Comparison of ENCODE assay signal across 15 cellular contexts in the genomic region with DNA sequence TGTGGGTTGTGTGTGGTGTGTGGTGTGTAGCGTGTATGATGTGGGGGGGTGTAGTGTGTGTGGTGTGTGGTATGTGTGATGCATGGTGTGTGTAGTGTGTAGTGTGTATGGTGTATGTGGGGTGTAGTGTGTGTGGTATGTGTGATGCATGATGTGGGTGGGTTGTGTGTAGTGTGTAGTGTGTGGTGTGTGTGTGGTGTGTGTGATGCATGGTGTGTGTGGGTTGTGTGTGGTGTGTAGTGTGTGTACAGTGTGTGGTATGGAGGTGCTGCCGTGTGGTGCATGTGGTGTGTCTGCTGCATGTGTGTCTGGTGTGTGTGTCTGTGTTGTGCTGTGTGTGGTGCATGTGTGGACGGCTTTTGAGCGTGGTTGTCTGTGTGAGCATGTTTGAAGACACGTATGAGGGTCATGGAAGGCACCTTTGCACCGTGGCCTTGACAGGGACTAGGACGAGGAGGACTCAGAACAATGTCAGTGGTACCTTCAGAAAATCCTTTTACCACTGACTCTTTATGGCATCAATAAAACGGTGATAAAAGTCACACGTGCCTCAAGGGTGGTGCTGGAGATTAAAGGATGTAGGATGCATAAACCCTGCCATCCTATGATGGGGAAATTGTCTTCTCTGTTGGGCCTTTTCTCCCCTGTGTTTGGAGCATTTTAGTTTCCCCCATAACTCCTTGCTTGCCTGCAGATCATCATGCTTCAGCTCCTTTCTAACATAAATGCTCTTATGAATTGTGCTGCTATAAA.
DNase-seq lines count a peak whose midpoint lies in the region; ATAC-seq, FAIRE-seq and TF ChIP-seq lines count a peak whose summit lies in the region.
"Had no signal": no experiment of that assay in that cellular context is flagged by ENCODE, and none has a peak within 500 bp of the region (broad histone marks: within the 10 kb centered on the region; RNA-seq: fewer than 3 reads in every experiment).

No MANE protein-coding gene starts in this region.

- no peaks in the 10 kb centered on the region for H3K36me3 Mint-ChIP-seq in H9 (ENCODE audit: insufficient read depth in 1 of 3, low read depth in 3 of 3)

- H3K4me3 ChIP-seq in Loucy (ENCODE audit: low read length, poor library complexity, severe bottlenecking) = no peak overlapping the region
- H3K4me3 ChIP-seq in K562 = no peak overlapping the region
- peak overlapping the region; percentile 49 for H3K4me3 ChIP-seq in trophoblast cell (ENCODE audit: low read depth, low read length)
- no peak overlapping the region for H3K4me3 ChIP-seq in Karpas-422 (ENCODE audit: low read length)
- H3K4me3 ChIP-seq: PC-9 had no signal

- ATAC-seq in K562 = no peak
- no peak for ATAC-seq in GM21360 (IDR thresholded peaks at IDR 0.05; ENCODE audit: unreplicated experiment)
- ATAC-seq: T-helper 17 cell had no signal

- H2BK12ac ChIP-seq in H9 (ENCODE audit: insufficient read length, low read depth, low read length) (no peak overlapping the region), trophoblast cell (ENCODE audit: low read length) (no peak overlapping the region)

- in situ Hi-C loops in K562 (cut with MboI) = no loop called here

- TF ChIP-seq EP300 in K562 (IDR thresholded peaks at IDR 0.05; ENCODE audit: low read length) = no peak

- POLR2A ChIA-PET in K562 (lab: Yijun Ruan, JAX) = no interaction called here

- H3K9me3 ChIP-seq in H9 (ENCODE audit: control insufficient read depth, low read depth, low read length) (no peaks in the 10 kb centered on the region), Loucy (ENCODE audit: insufficient read depth, low read depth, low read length) (no peaks in the 10 kb centered on the region), K562 (replicated peaks; ENCODE audit: control insufficient read depth, insufficient read depth, low read depth, low read length) (no peaks in the 10 kb centered on the region), trophoblast cell (ENCODE audit: insufficient read depth, low read depth, low read length) (peaks cover 11% of the 10 kb centered on the region), Karpas-422 (ENCODE audit: low read length) (no peaks in the 10 kb centered on the region)

- H3F3A ChIP-seq in Loucy (ENCODE audit: low read depth) = no peaks in the 10 kb centered on the region

- no peak overlapping the region for H4K12ac ChIP-seq in trophoblast cell (ENCODE audit: low read depth, low read length)

- no peak for FAIRE-seq in K562 (lab: Jason Lieb, UNC)
- FAIRE-seq: GM19239 had no signal

- no peak for TF ChIP-seq POLR2A in K562 (conservative IDR thresholded peaks at IDR 0.05)

- no peaks in the 10 kb centered on the region for H3K9me1 ChIP-seq in K562 (ENCODE audit: control insufficient read depth, insufficient read depth, low read length)

- no peak overlapping the region for H2BK15ac ChIP-seq in H9 (ENCODE audit: low read depth, low read length)

- no peaks in the 10 kb centered on the region; a peak in 1 of 5 replicates for H3K9me3 Mint-ChIP-seq in H9

- peaks cover 3 to 7% of the 10 kb centered on the region in 2 experiments for H3K4me1 Mint-ChIP-seq in H9
- H3K4me1 Mint-ChIP-seq: T-helper 17 cell had no signal

- no TSS peak for BruUV-seq in K562 (replicated peaks; lab: Mats Ljungman, UMichigan)

- no peaks in the 10 kb centered on the region for H4K20me1 ChIP-seq in H9 (ENCODE audit: control insufficient read depth, insufficient read depth, insufficient read length)
- no peaks in the 10 kb centered on the region for H4K20me1 ChIP-seq in Loucy (ENCODE audit: insufficient read depth, low read length, poor library complexity, severe bottlenecking)
- no peaks in the 10 kb centered on the region; the same call in 1 of the 2 replicates for H4K20me1 ChIP-seq in K562 (replicated peaks; ENCODE audit: control insufficient read depth, insufficient read depth, low read length)
- no peaks in the 10 kb centered on the region for H4K20me1 ChIP-seq in Karpas-422 (ENCODE audit: insufficient read depth, low read depth, low read length)

- peak overlapping the region; percentile 23 for H4K5ac ChIP-seq in H9 (ENCODE audit: insufficient read length, low read depth, low read length)

- CTCF ChIA-PET in K562 (lab: Yijun Ruan, JAX; ENCODE audit: low intra/inter-chr PET ratio) = no interaction called here

- no peak for TF ChIP-seq RAD21 in K562 (CRISPR knock-in tag; conservative IDR thresholded peaks at IDR 0.05 in 1 of 2, IDR thresholded peaks at IDR 0.05 in 1 of 2)

- H3K9ac ChIP-seq in H9 (ENCODE audit: extremely low read depth, insufficient read length, low read length) (no peak overlapping the region), Loucy (ENCODE audit: low read depth, low read length, poor library complexity, severe bottlenecking) (no peak overlapping the region), K562 (ENCODE audit: insufficient read depth in 1 of 2, low read depth in 2 of 2, low read length in 2 of 2) (no peak overlapping the region), trophoblast cell (ENCODE audit: low read length) (no peak overlapping the region), Karpas-422 (ENCODE audit: low read length) (no peak overlapping the region)

- H2BK120ac ChIP-seq in H9 (ENCODE audit: low read depth, low read length, poor library complexity, severe bottlenecking) (no peak overlapping the region), trophoblast cell (ENCODE audit: insufficient read depth, low read length, poor library complexity) (no peak overlapping the region)

- H3K14ac ChIP-seq in H9 (ENCODE audit: insufficient read depth, low read length) (no peak overlapping the region; the same call in 1 of the 2 replicates), trophoblast cell (ENCODE audit: low read length) (no peak overlapping the region)

- H3K79me1 ChIP-seq in H9 (ENCODE audit: insufficient read depth, low read depth, low read length, poor library complexity, severe bottlenecking) = no peaks in the 10 kb centered on the region
- no peaks in the 10 kb centered on the region for H3K79me1 ChIP-seq in trophoblast cell (ENCODE audit: low read length)

- H4K91ac ChIP-seq in H9 (ENCODE audit: insufficient read length, low read depth, low read length) (no peak overlapping the region), trophoblast cell (ENCODE audit: low read depth, low read length) (no peak overlapping the region)

- no peaks in the 10 kb centered on the region for H3K23me2 ChIP-seq in H9 (ENCODE audit: insufficient read length, low read depth, low read length, poor library complexity, severe bottlenecking)

- H3K4ac ChIP-seq in H9 (ENCODE audit: low read depth, low read length) (no peak overlapping the region), trophoblast cell (ENCODE audit: low read depth, low read length) (no peak overlapping the region)

- H3K23ac ChIP-seq in H9 (ENCODE audit: insufficient read length, low read depth, low read length) (no peak overlapping the region), trophoblast cell (ENCODE audit: low read length) (no peak overlapping the region)

- H3T11ph ChIP-seq in H9 (ENCODE audit: low read length) = no peak overlapping the region

- no peak overlapping the region for H2AK5ac ChIP-seq in H9 (ENCODE audit: insufficient read length, low read length)
- no peak overlapping the region for H2AK5ac ChIP-seq in trophoblast cell (ENCODE audit: low read length)

- H3K36me3 ChIP-seq in Loucy (ENCODE audit: insufficient read depth, low read length) (no peaks in the 10 kb centered on the region), K562 (ENCODE audit: control insufficient read depth, insufficient read depth, low read length) (no peaks in the 10 kb centered on the region), trophoblast cell (ENCODE audit: control insufficient read depth in 1 of 2, insufficient read depth in 2 of 2, low read length in 2 of 2) (no peaks in the 10 kb centered on the region), Karpas-422 (ENCODE audit: insufficient read depth, low read length) (no peaks in the 10 kb centered on the region)

- H3K79me2 ChIP-seq in H9 (ENCODE audit: insufficient read depth, low read length) (no peaks in the 10 kb centered on the region), Loucy (ENCODE audit: insufficient read depth, low read length) (no peaks in the 10 kb centered on the region), K562 (ENCODE audit: control insufficient read depth, insufficient read depth, low read length) (no peaks in the 10 kb centered on the region), trophoblast cell (ENCODE audit: control insufficient read depth, insufficient read depth, low read length, poor library complexity) (no peaks in the 10 kb centered on the region), Karpas-422 (ENCODE audit: low read length) (no peaks in the 10 kb centered on the region)

- H3K27me3 Mint-ChIP-seq in H9 (ENCODE audit: low read depth) = peaks cover 15% of the 10 kb centered on the region

- no peak overlapping the region for H3K4me3 Mint-ChIP-seq in H9
- H3K4me3 Mint-ChIP-seq: HFFc6, T-helper 17 cell had no signal

- H2BK5ac ChIP-seq in H9 (ENCODE audit: insufficient read length, low read length) = no peak overlapping the region
- H2BK5ac ChIP-seq in trophoblast cell (ENCODE audit: low read depth, low read length, poor library complexity) = no peak overlapping the region

- intact Hi-C loops in K562 (cut with micrococcal nuclease) = no loop called here

- TF ChIP-seq CTCF in H9 (conservative IDR thresholded peaks at IDR 0.05) (no peak), Loucy (conservative IDR thresholded peaks at IDR 0.05; ENCODE audit: low read length) (no peak), K562 (IDR thresholded peaks at IDR 0.05 in 2 of 3, conservative IDR thresholded peaks at IDR 0.05 in 1 of 3; ENCODE audit: insufficient read depth in 2 of 3, low read depth in 1 of 3, low read length in 3 of 3) (no peak)

- H3K4me2 ChIP-seq in H9 (ENCODE audit: insufficient read depth, insufficient read length, low read length) (no peak overlapping the region), Loucy (ENCODE audit: low read depth, low read length, poor library complexity, severe bottlenecking) (peak overlapping the region; percentile 21), K562 (ENCODE audit: insufficient read depth, low read length) (no peak overlapping the region), trophoblast cell (ENCODE audit: low read length) (no peak overlapping the region), Karpas-422 (ENCODE audit: low read depth, low read length, poor library complexity, severe bottlenecking) (no peak overlapping the region)
- H3K4me2 ChIP-seq: PC-9 had no signal

- no peak overlapping the region for H3K27ac Mint-ChIP-seq in H9
- H3K27ac Mint-ChIP-seq: HFFc6, T-helper 17 cell had no signal

- H3K4me1 ChIP-seq in H9 (ENCODE audit: insufficient read depth, low read length) (no peaks in the 10 kb centered on the region), Loucy (ENCODE audit: insufficient read depth, low read length, poor library complexity, severe bottlenecking) (peaks cover 21% of the 10 kb centered on the region), K562 (replicated peaks in 1 of 2; ENCODE audit: control insufficient read depth in 2 of 2, insufficient read depth in 2 of 2, low read length in 2 of 2) (no peaks in the 10 kb centered on the region), trophoblast cell (ENCODE audit: control insufficient read depth in 1 of 2, insufficient read depth in 2 of 2, low read length in 2 of 2) (peaks cover 0 to 7% of the 10 kb centered on the region in 2 experiments), Karpas-422 (ENCODE audit: low read length) (peaks cover 4% of the 10 kb centered on the region; the same call in 1 of the 2 replicates)

- H2AFZ ChIP-seq in H9 (ENCODE audit: low read length) = no peak overlapping the region
- no peak overlapping the region for H2AFZ ChIP-seq in Loucy (ENCODE audit: low read length)
- no peak overlapping the region for H2AFZ ChIP-seq in K562 (ENCODE audit: low read depth, low read length)
- no peak overlapping the region for H2AFZ ChIP-seq in trophoblast cell (ENCODE audit: insufficient read depth, low read length, poor library complexity)
- H2AFZ ChIP-seq in Karpas-422 (ENCODE audit: low read length) = no peak overlapping the region
- H2AFZ ChIP-seq: PC-9 had no signal

- H3K9me2 ChIP-seq in Loucy (replicated peaks; ENCODE audit: low read depth, low read length) (no peaks in the 10 kb centered on the region), Karpas-422 (replicated peaks; ENCODE audit: insufficient read depth, low read length) (no peaks in the 10 kb centered on the region)

- no peak overlapping the region for H4K8ac ChIP-seq in H9 (replicated peaks; ENCODE audit: insufficient read length, low read depth, low read length)
- H4K8ac ChIP-seq in trophoblast cell (ENCODE audit: low read depth, low read length) = no peak overlapping the region

- H3K27ac ChIP-seq in H9 (ENCODE audit: insufficient read length, low read depth, low read length) (no peak overlapping the region), K562 (ENCODE audit: extremely low read depth, low read depth, low read length) (no peak overlapping the region), trophoblast cell (ENCODE audit: low read depth, low read length) (no peak overlapping the region), Karpas-422 (ENCODE audit: low read length) (no peak overlapping the region)
- H3K27ac ChIP-seq: PC-9 had no signal

- H2BK20ac ChIP-seq in H9 (ENCODE audit: low read depth, low read length, poor library complexity, severe bottlenecking) = no peak overlapping the region

- H3K27me3 ChIP-seq in H9 (ENCODE audit: insufficient read depth, low read length) (no peaks in the 10 kb centered on the region), Loucy (ENCODE audit: insufficient read depth, low read length, poor library complexity, severe bottlenecking) (no peaks in the 10 kb centered on the region), K562 (ENCODE audit: control insufficient read depth in 2 of 2, insufficient read depth in 2 of 2, low read length in 2 of 2) (peaks cover 0 to 11% of the 10 kb centered on the region in 2 experiments; a peak in 3 of 5 replicates), trophoblast cell (ENCODE audit: insufficient read depth, low read length) (no peaks in the 10 kb centered on the region), Karpas-422 (ENCODE audit: low read length) (no peaks in the 10 kb centered on the region)

- DNase-seq in H9 (no peak), K562 (ENCODE audit: extremely low read depth in 1 of 4, low spot score in 3 of 4) (no peak), trophoblast cell (no peak), Karpas-422 (no peak), NCI-H748 (lab: John Stamatoyannopoulos, UW; ENCODE audit: unreplicated experiment) (no peak)
- DNase-seq: HFFc6, NCI-H1048, NCI-H446, NCI-H774, PC-9, SHP77, T-helper 17 cell had no signal

- no peak overlapping the region for H3K56ac ChIP-seq in H9 (ENCODE audit: insufficient read length, low read depth, low read length)

- WGBS in H9 (ENCODE audit: extremely low coverage, insufficient read length, low lambda C conversion rate) = no CpG with 5 or more reads among the region's 9 CpGs
- WGBS in K562 (ENCODE audit: insufficient coverage, low coverage, missing lambda C conversion rate) = 6% methylated on average over 7 of the region's 9 CpGs
- no CpG with 5 or more reads among the region's 9 CpGs for WGBS in trophoblast cell (ENCODE audit: extremely low coverage, insufficient coverage, insufficient read length)

- no peak overlapping the region for H3K18ac ChIP-seq in H9 (ENCODE audit: insufficient read length, low read depth, low read length)
- no peak overlapping the region for H3K18ac ChIP-seq in trophoblast cell (ENCODE audit: low read length)
